Comparison of ENCODE assay signal across 8 cellular contexts in genomic region chrX:318739-319578, GRCh38. TPM values are rescaled to one million over a fixed set of nuclear protein-coding genes. Genes with fewer than 3 reads are reported as not detected.
DNase-seq lines count a peak whose midpoint lies in the region; ATAC-seq and TF ChIP-seq lines count a peak whose summit lies in the region.

GTPBP6 (minus strand) TSS chrX:318796; CDS start chrX:318787, 9 bp downstream.

- DNase-seq in AG09309 (ENCODE audit: low read depth) (peak; percentile 99), mesenteric fat pad (ENCODE audit: low spot score) (peak; percentile 100), NCI-H524 treated with DMSO at 0.1 percent for 48 hours (lab: John Stamatoyannopoulos, UW) (no peak)
- DNase-seq in activated CD4-positive, alpha-beta T cell treated with anti-CD3 and anti-CD28 coated beads, Interleukin-2, amount 50 U/mL, for 1 hour, result peak; percentile 98
- DNase-seq in effector memory CD4-positive, alpha-beta T cell, result peak; percentile 99 to 100 (median 99)
- DNase-seq in stimulated activated CD8-positive, alpha-beta memory T cell treated with anti-CD3 and anti-CD28 coated beads, Interleukin-15, amount 100 ng/mL, for 48 hours (ENCODE audit: low read depth in 2 of 2), result peak; percentile 98 to 99

- H3K4me3 ChIP-seq in AG09309 (ENCODE audit: control insufficient read depth, low read depth, low read length), result peak within 1 kb of the TSS; percentile 69
- peak within 1 kb of the TSS; percentile 88 for H3K4me3 ChIP-seq in effector memory CD4-positive, alpha-beta T cell (ENCODE audit: insufficient read depth, low read depth, low read length, poor library complexity, severe bottlenecking)

- H3K27me3 ChIP-seq in effector memory CD4-positive, alpha-beta T cell (replicated peaks; ENCODE audit: control insufficient read depth, insufficient read depth, low read length, poor library complexity, severe bottlenecking), result no peaks in the 10 kb centered on the region

- peaks cover 19% of the 10 kb centered on the region for H3K36me3 ChIP-seq in effector memory CD4-positive, alpha-beta T cell (ENCODE audit: control insufficient read depth, insufficient read depth, low read length)

- no peaks in the 10 kb centered on the region for H3K9me3 ChIP-seq in effector memory CD4-positive, alpha-beta T cell (ENCODE audit: control insufficient read depth, low read length)

- peaks cover 31% of the 10 kb centered on the region for H3K4me1 ChIP-seq in effector memory CD4-positive, alpha-beta T cell (ENCODE audit: control insufficient read depth, insufficient read depth, low read length, poor library complexity, severe bottlenecking)

- H3K27ac ChIP-seq in effector memory CD4-positive, alpha-beta T cell (ENCODE audit: insufficient read depth, low read length, poor library complexity, severe bottlenecking), result peak within 1 kb of the TSS; percentile 94

- peak; percentile 72 for ATAC-seq in GM19372 (IDR thresholded peaks at IDR 0.05; ENCODE audit: low read depth, unreplicated experiment)
- ATAC-seq in HG03565 (IDR thresholded peaks at IDR 0.05; ENCODE audit: unreplicated experiment), result peak; percentile 86

- no peak for TF ChIP-seq CTCF in AG09309 (IDR thresholded peaks at IDR 0.05; ENCODE audit: control insufficient read depth, insufficient read depth, low read depth, low read length, missing control alignments)

RNA-seq across cellular contexts. Expression of gene GTPBP6, which starts in this region (rescaled TPM):
- 48.1 TPM for total RNA-seq in mesenteric fat pad
